Comparison of ENCODE assay signal across 10 cellular contexts in genomic region chr22:24400726-24401596, GRCh38. TPM values are rescaled to one million over a fixed set of nuclear protein-coding genes. Genes with fewer than 3 reads are reported as not detected.
A peak's percentile ranks its signal among the peaks of the same experiment; 100 is the strongest.
DNase-seq lines count a peak whose midpoint lies in the region; ATAC-seq and TF ChIP-seq lines count a peak whose summit lies in the region.
"Had no signal": no experiment of that assay in that cellular context is flagged by ENCODE, and none has a peak within 500 bp of the region (broad histone marks: within the 10 kb centered on the region; RNA-seq: fewer than 3 reads in every experiment).

No MANE protein-coding gene starts in this region.

- no peak for DNase-seq in AG04450 (ENCODE audit: low read depth, low spot score)
- no peak for DNase-seq in activated B cell treated with CpG ODN at 0.5 μM for 24 hours
- DNase-seq in left lobe of liver (ENCODE audit: low spot score): no peak
- no peak for DNase-seq in amniotic stem cell (lab: John Stamatoyannopoulos, UW)
- DNase-seq in SK-N-DZ (ENCODE audit: low spot score): no peak
- no peak for DNase-seq in iPS-NIHi7 (ENCODE audit: extremely low spot score)
- DNase-seq: activated gamma-delta T cell had no signal

- TF ChIP-seq CTCF in AG04450 (IDR thresholded peaks at IDR 0.05; ENCODE audit: low read depth, low read length) (no peak), activated B cell treated with CpG ODN at 0.5 μM for 24 hours (IDR thresholded peaks at IDR 0.05) (no peak)

- no peaks in the 10 kb centered on the region for H3K27me3 Mint-ChIP-seq in activated B cell treated with CpG ODN at 0.5 μM for 24 hours

- no peaks in the 10 kb centered on the region for H3K27me3 ChIP-seq in AG04450 (ENCODE audit: control insufficient read depth, insufficient read depth, low read length)

- CTCF ChIA-PET in AG04450 (lab: Charles Lee): no interaction called here
- CTCF ChIA-PET in activated B cell treated with CpG ODN at 0.5 μM for 24 hours (lab: Charles Lee): no interaction called here

- no peaks in the 10 kb centered on the region for H3K9me3 Mint-ChIP-seq in activated B cell treated with CpG ODN at 0.5 μM for 24 hours
- H3K9me3 Mint-ChIP-seq: nephron had no signal

- no peaks in the 10 kb centered on the region; the same call in 1 of the 2 replicates for H3K9me3 ChIP-seq in AG04450 (ENCODE audit: control insufficient read depth, insufficient read depth, low read length)

- no peak overlapping the region for H3K4me3 ChIP-seq in AG04450 (ENCODE audit: low read depth, low read length)

- H3K4me3 Mint-ChIP-seq in activated B cell treated with CpG ODN at 0.5 μM for 24 hours: peak overlapping the region; percentile 77
- H3K4me3 Mint-ChIP-seq: nephron had no signal

- peak overlapping the region; percentile 49 for H3K27ac ChIP-seq in AG04450 (ENCODE audit: low read depth, low read length)

- POLR2A ChIA-PET in AG04450 (lab: Yijun Ruan, JAX): interaction anchor here (1.0 kb wide), 1 partner anchor 15 kb away, joined by 3 read pairs; no protein-coding TSS in a partner anchor
- POLR2A ChIA-PET in activated B cell treated with CpG ODN at 0.5 μM for 24 hours (lab: Charles Lee): interaction anchor here (0.7 to 1.0 kb wide), 2 partner anchors 32 to 34 kb away, joined by 3 to 11 read pairs; no protein-coding TSS in a partner anchor

- intact Hi-C loops in activated B cell treated with CpG ODN at 0.5 μM for 24 hours (cut with micrococcal nuclease): loop anchor here (1.0 to 5.0 kb wide), 2 partner anchors 33 to 129 kb away; partner anchors contain the start of gene SPECC1L

- ATAC-seq in GM19035 (IDR thresholded peaks at IDR 0.05; ENCODE audit: unreplicated experiment) (peak; percentile 42), activated B cell treated with CpG ODN at 0.5 μM for 24 hours (ENCODE audit: low read depth) (peak; percentile 53), left lobe of liver (peak; percentile 34), GM18858 (IDR thresholded peaks at IDR 0.05; ENCODE audit: unreplicated experiment) (no peak)

- peaks cover 46% of the 10 kb centered on the region for H3K36me3 Mint-ChIP-seq in activated B cell treated with CpG ODN at 0.5 μM for 24 hours (ENCODE audit: low read depth)

- peak overlapping the region; percentile 86 for H3K27ac Mint-ChIP-seq in activated B cell treated with CpG ODN at 0.5 μM for 24 hours

- peaks cover 82% of the 10 kb centered on the region for H3K4me1 Mint-ChIP-seq in activated B cell treated with CpG ODN at 0.5 μM for 24 hours

RNA-seq across cellular contexts. Expression of gene ADORA2A, which starts 26.4 kb away (rescaled TPM):
- polyA plus RNA-seq in AG04450 (2011; rRNA removed): 0.16 and 0.19 TPM in 2 replicates
- polyA minus RNA-seq in AG04450 (2011; rRNA and poly(A)+ RNA removed): 0.83 and 1.2 TPM in 2 replicates
- total RNA-seq in activated B cell treated with CpG ODN at 0.5 μM for 24 hours: 35.7 and 35.8 TPM in 2 replicates
- 4.1 TPM for total RNA-seq in left lobe of liver
- polyA plus RNA-seq in SK-N-DZ (2014; cell fraction: cytosol; rRNA removed): 8.7 and 11.8 TPM in 2 replicates
- polyA plus RNA-seq in SK-N-DZ (2014; cell fraction: nucleus; rRNA removed): 4.8 and 7.8 TPM in 2 replicates
